In genomic region chr19:18239303-18239702, GRCh38 we compare ENCODE assay signal across 17 cellular contexts. TPM values are rescaled to one million over a fixed set of nuclear protein-coding genes. Genes with fewer than 3 reads are reported as not detected.
A peak's percentile ranks its signal among the peaks of the same experiment; 100 is the strongest.
DNase-seq lines count a peak whose midpoint lies in the region; ATAC-seq and TF ChIP-seq lines count a peak whose summit lies in the region.
"Had no signal": no experiment of that assay in that cellular context is flagged by ENCODE, and none has a peak within 500 bp of the region (broad histone marks: within the 10 kb centered on the region; RNA-seq: fewer than 3 reads in every experiment).

No MANE protein-coding gene starts in this region.

- POLR2A ChIA-PET in activated CD4-positive, alpha-beta T cell treated with anti-CD3 and anti-CD28 coated beads for 36 hours (lab: Charles Lee) = no interaction called here

- no peak overlapping the region for H3K4me3 ChIP-seq in liver (ENCODE audit: low read depth in 1 of 3, low read length in 3 of 3)
- H3K4me3 ChIP-seq: right atrium auricular region had no signal

- CTCF ChIA-PET in activated CD4-positive, alpha-beta T cell treated with anti-CD3 and anti-CD28 coated beads for 36 hours (lab: Charles Lee) = no interaction called here

- TF ChIP-seq CTCF in liver (IDR thresholded peaks at IDR 0.05; ENCODE audit: low read depth, low read length, missing input control) = no peak

- no peaks in the 10 kb centered on the region for H3K4me1 ChIP-seq in liver (ENCODE audit: control insufficient read depth in 4 of 4, insufficient read depth in 4 of 4, low read length in 3 of 4)
- H3K4me1 ChIP-seq: right atrium auricular region had no signal

- no peak overlapping the region for H3K4me3 Mint-ChIP-seq in activated CD4-positive, alpha-beta T cell treated with anti-CD3 and anti-CD28 coated beads for 36 hours
- H3K4me3 Mint-ChIP-seq: activated T-helper 1 cell treated with anti-CD3 and anti-CD28 coated beads, Interleukin-12 subunit alpha, Interleukin-12 subunit beta, Interleukin-2, Interleukin-4 antibody, amounts not matched to agents 30 ng/mL and 10 ng/mL and 1 ng/mL, durations not matched to agents 14 hours and 24 hours and 36 hours; central memory CD8-positive, alpha-beta T cell; effector memory CD8-positive, alpha-beta T cell; stimulated activated naive CD8-positive, alpha-beta T cell treated with anti-CD3 and anti-CD28 coated beads, Interleukin-15, amount 100 ng/mL, for 72 hours had no signal

- H3K27ac Mint-ChIP-seq in activated CD4-positive, alpha-beta T cell treated with anti-CD3 and anti-CD28 coated beads for 36 hours = no peak overlapping the region
- H3K27ac Mint-ChIP-seq: activated T-helper 1 cell treated with anti-CD3 and anti-CD28 coated beads, Interleukin-12 subunit alpha, Interleukin-12 subunit beta, Interleukin-2, Interleukin-4 antibody, amounts not matched to agents 30 ng/mL and 10 ng/mL and 1 ng/mL, durations not matched to agents 14 hours and 24 hours and 36 hours; effector memory CD8-positive, alpha-beta T cell; stimulated activated naive CD8-positive, alpha-beta T cell treated with anti-CD3 and anti-CD28 coated beads, Interleukin-15, amount 100 ng/mL, for 72 hours had no signal

- no peak for ATAC-seq in activated CD4-positive, alpha-beta T cell treated with anti-CD3 and anti-CD28 coated beads for 36 hours
- no peak for ATAC-seq in HG03097 (IDR thresholded peaks at IDR 0.05; ENCODE audit: low FRiP score, unreplicated experiment)
- ATAC-seq: effector memory CD8-positive, alpha-beta T cell; stimulated activated naive CD8-positive, alpha-beta T cell treated with anti-CD3 and anti-CD28 coated beads, Interleukin-15, amount 100 ng/mL, for 72 hours had no signal

- DNase-seq in activated CD4-positive, alpha-beta T cell treated with anti-CD3 and anti-CD28 coated beads for 36 hours = peak; percentile 40
- no peak for DNase-seq in activated CD4-positive, alpha-beta T cell treated with anti-CD3 and anti-CD28 coated beads for 4 hours
- DNase-seq in HK-2 (ENCODE audit: unreplicated experiment) = no peak
- DNase-seq: amniotic stem cell; effector memory CD8-positive, alpha-beta T cell; hippocampal formation; kidney glomerular epithelial cell; NCI-H1105 treated with DMSO at 0.1 percent for 48 hours; stimulated activated naive CD8-positive, alpha-beta T cell treated with anti-CD3 and anti-CD28 coated beads, Interleukin-15, amount 100 ng/mL, for 72 hours had no signal

- H3K9me3 Mint-ChIP-seq in activated CD4-positive, alpha-beta T cell treated with anti-CD3 and anti-CD28 coated beads for 36 hours (ENCODE audit: low read depth) = no peaks in the 10 kb centered on the region
- H3K9me3 Mint-ChIP-seq: activated T-helper 1 cell treated with anti-CD3 and anti-CD28 coated beads, Interleukin-12 subunit alpha, Interleukin-12 subunit beta, Interleukin-2, Interleukin-4 antibody, amounts not matched to agents 30 ng/mL and 10 ng/mL and 1 ng/mL, durations not matched to agents 14 hours and 24 hours and 36 hours; central memory CD8-positive, alpha-beta T cell; effector memory CD8-positive, alpha-beta T cell; stimulated activated naive CD8-positive, alpha-beta T cell treated with anti-CD3 and anti-CD28 coated beads, Interleukin-15, amount 100 ng/mL, for 72 hours had no signal

- no peaks in the 10 kb centered on the region for H3K4me1 Mint-ChIP-seq in activated CD4-positive, alpha-beta T cell treated with anti-CD3 and anti-CD28 coated beads for 36 hours
- H3K4me1 Mint-ChIP-seq: central memory CD8-positive, alpha-beta T cell; stimulated activated naive CD8-positive, alpha-beta T cell treated with anti-CD3 and anti-CD28 coated beads, Interleukin-15, amount 100 ng/mL, for 72 hours had no signal

- H3K27me3 Mint-ChIP-seq in activated CD4-positive, alpha-beta T cell treated with anti-CD3 and anti-CD28 coated beads for 36 hours = peaks cover 15% of the 10 kb centered on the region

- 32% methylated on average over 12 of the region's 12 CpGs for WGBS in liver

- H3K36me3 ChIP-seq in liver (ENCODE audit: control insufficient read depth in 4 of 4, insufficient read depth in 3 of 4, low read depth in 1 of 4, low read length in 3 of 4) = no peaks in the 10 kb centered on the region
- H3K36me3 ChIP-seq: right atrium auricular region had no signal

- H3K36me3 Mint-ChIP-seq in activated CD4-positive, alpha-beta T cell treated with anti-CD3 and anti-CD28 coated beads for 36 hours (ENCODE audit: low read depth) = no peaks in the 10 kb centered on the region

- H3K9me3 ChIP-seq in liver (ENCODE audit: control insufficient read depth in 4 of 4, low read length in 3 of 4) = no peaks in the 10 kb centered on the region
- H3K9me3 ChIP-seq: right atrium auricular region had no signal

- no peak overlapping the region for H3K9ac ChIP-seq in liver (ENCODE audit: low read depth in 1 of 2, low read length in 2 of 2)

- TF ChIP-seq RAD21 in liver (IDR thresholded peaks at IDR 0.05) = no peak

- H3K27ac ChIP-seq in liver (ENCODE audit: low read depth in 1 of 2, low read length in 2 of 2) = no peak overlapping the region
- H3K27ac ChIP-seq: C4-2B, right atrium auricular region had no signal

- no peaks in the 10 kb centered on the region for H3K27me3 ChIP-seq in liver (ENCODE audit: control insufficient read depth in 4 of 4, insufficient read depth in 4 of 4, low read length in 3 of 4)
- H3K27me3 ChIP-seq: right atrium auricular region had no signal

- intact Hi-C loops in activated CD4-positive, alpha-beta T cell treated with anti-CD3 and anti-CD28 coated beads for 36 hours (cut with DNase I, micrococcal nuclease) = no loop called here

TF ChIP-seq in liver, 16 proteins besides CTCF, POLR2A, EP300 and RAD21 (continues in another document):
- TF ChIP-seq NR2F2 (IDR thresholded peaks at IDR 0.05) = no peak
- TF ChIP-seq ZBTB33 (IDR thresholded peaks at IDR 0.05) = no peak
- TF ChIP-seq FOXA1 (IDR thresholded peaks at IDR 0.05) = no peak
- peak; percentile 97 for TF ChIP-seq REST (IDR thresholded peaks at IDR 0.05)

RNA-seq across cellular contexts. Expression of gene PDE4C, which starts 13.1 kb away (rescaled TPM):
- not detected for total RNA-seq in activated CD4-positive, alpha-beta T cell treated with anti-CD3 and anti-CD28 coated beads for 36 hours
- 1.1 TPM for polyA plus RNA-seq in PFSK-1 (2012; ENCODE audit: insufficient read length, low read depth)
- under 1 TPM; 0.51 to 0.75 TPM for total RNA-seq in liver
- under 1 TPM in 1 of 2 donors, not detected in 1; 0.23 TPM for polyA plus RNA-seq in liver
- total RNA-seq: A172; activated T-helper 1 cell treated with anti-CD3 and anti-CD28 coated beads, Interleukin-12 subunit alpha, Interleukin-12 subunit beta, Interleukin-2, Interleukin-4 antibody, amounts not matched to agents 30 ng/mL and 10 ng/mL and 1 ng/mL, durations not matched to agents 14 hours and 24 hours and 36 hours had no signal

RNA-seq across cellular contexts. Expression of gene IQCN, which starts 34.9 kb away (rescaled TPM):
- total RNA-seq in activated CD4-positive, alpha-beta T cell treated with anti-CD3 and anti-CD28 coated beads for 36 hours = under 1 TPM; 0.40 to 0.43 TPM
- 0.40 TPM for polyA plus RNA-seq in PFSK-1 (2012; ENCODE audit: insufficient read length, low read depth)
- 1 to 10 TPM in 1 of 2 donors, under 1 TPM in 1; 0.19 to 2.4 TPM for total RNA-seq in liver
- under 1 TPM; 0.43 to 0.64 TPM for polyA plus RNA-seq in liver

RNA-seq across cellular contexts. Expression of gene RAB3A, which starts 35.5 kb away (rescaled TPM):
- total RNA-seq in activated CD4-positive, alpha-beta T cell treated with anti-CD3 and anti-CD28 coated beads for 36 hours = 1 to 10 TPM; 5.6 to 8.9 TPM
- 28.4 TPM for polyA plus RNA-seq in PFSK-1 (2012; ENCODE audit: insufficient read length, low read depth)
- total RNA-seq in liver = under 1 TPM; 0.33 to 0.84 TPM
- polyA plus RNA-seq in liver = 1 to 10 TPM in 1 of 2 donors, under 1 TPM in 1; 0.74 to 1.7 TPM

RNA-seq across cellular contexts. Expression of gene JUND, which starts 42.1 kb away (rescaled TPM):
- 100 to 1,000 TPM; 254 to 311 TPM for total RNA-seq in activated CD4-positive, alpha-beta T cell treated with anti-CD3 and anti-CD28 coated beads for 36 hours
- polyA plus RNA-seq in PFSK-1 (2012; ENCODE audit: insufficient read length, low read depth) = 185 TPM
- 100 to 1,000 TPM in 1 of 2 donors, 10 to 100 TPM in 1; 36.9 to 103 TPM for total RNA-seq in liver
- 10 to 100 TPM; 12.8 to 46.7 TPM for polyA plus RNA-seq in liver

RNA-seq across cellular contexts. Expression of gene MPV17L2, which starts 46.3 kb away (rescaled TPM):
- total RNA-seq in activated CD4-positive, alpha-beta T cell treated with anti-CD3 and anti-CD28 coated beads for 36 hours = 1 to 10 TPM; 5.7 to 6.2 TPM
- 30.6 TPM for polyA plus RNA-seq in PFSK-1 (2012; ENCODE audit: insufficient read length, low read depth)
- total RNA-seq in liver = 10 to 100 TPM in 1 of 2 donors, 1 to 10 TPM in 1; 3.6 to 12.1 TPM
- 10 to 100 TPM; 16.1 to 28.0 TPM for polyA plus RNA-seq in liver
